ENCODE assay signal across 12 cellular contexts in genomic region chr5:158953929-158954534, GRCh38.
DNase-seq lines count a peak whose midpoint lies in the region; ATAC-seq and TF ChIP-seq lines count a peak whose summit lies in the region.
"Had no signal": no experiment of that assay in that cellular context is flagged by ENCODE, and none has a peak within 500 bp of the region (broad histone marks: within the 10 kb centered on the region; RNA-seq: fewer than 3 reads in every experiment).

No MANE protein-coding gene starts in this region.

- no peak overlapping the region for H3K4me3 Mint-ChIP-seq in endothelial cell (ENCODE audit: unreplicated experiment)
- H3K4me3 Mint-ChIP-seq: activated naive CD8-positive, alpha-beta T cell treated with anti-CD3 and anti-CD28 coated beads, Interleukin-2, amount 10 ng/mL, durations not matched to agents 7 days and 5 days; natural killer cell had no signal

- H2AFZ ChIP-seq in neuronal stem cell (ENCODE audit: low read length): no peak overlapping the region

- H3K4me2 ChIP-seq in neuronal stem cell (ENCODE audit: insufficient read depth, low read length, poor library complexity, severe bottlenecking): no peak overlapping the region

- no peak overlapping the region for H2BK5ac ChIP-seq in neuronal stem cell (ENCODE audit: low read length)

- H3K4me1 Mint-ChIP-seq in endothelial cell (ENCODE audit: unreplicated experiment): peaks cover 21% of the 10 kb centered on the region
- H3K4me1 Mint-ChIP-seq: activated naive CD8-positive, alpha-beta T cell treated with anti-CD3 and anti-CD28 coated beads, Interleukin-2, amount 10 ng/mL, durations not matched to agents 7 days and 5 days; natural killer cell had no signal

- H3K18ac ChIP-seq in neuronal stem cell (ENCODE audit: low read length): no peak overlapping the region

- H3K36me3 ChIP-seq in SJSA1 (no peaks in the 10 kb centered on the region), BE2C (no peaks in the 10 kb centered on the region), neuronal stem cell (replicated peaks in 1 of 2; ENCODE audit: control insufficient read depth in 2 of 2, insufficient read depth in 2 of 2, low read length in 2 of 2) (no peaks in the 10 kb centered on the region)

- no peaks in the 10 kb centered on the region for H3K9me3 ChIP-seq in SJSA1 (replicated peaks)
- no peaks in the 10 kb centered on the region for H3K9me3 ChIP-seq in BE2C
- H3K9me3 ChIP-seq in neuronal stem cell (replicated peaks in 1 of 2; ENCODE audit: control insufficient read depth in 2 of 2, insufficient read depth in 1 of 2, low read depth in 1 of 2, low read length in 2 of 2): no peaks in the 10 kb centered on the region

- H2BK120ac ChIP-seq in neuronal stem cell (ENCODE audit: low read depth, low read length): no peak overlapping the region

- peaks cover 6% of the 10 kb centered on the region for H3K27me3 Mint-ChIP-seq in endothelial cell (ENCODE audit: unreplicated experiment)
- H3K27me3 Mint-ChIP-seq: activated naive CD8-positive, alpha-beta T cell treated with anti-CD3 and anti-CD28 coated beads, Interleukin-2, amount 10 ng/mL, durations not matched to agents 7 days and 5 days had no signal

- H4K8ac ChIP-seq in neuronal stem cell (ENCODE audit: low read depth, low read length): no peak overlapping the region

- H3K23ac ChIP-seq in neuronal stem cell (ENCODE audit: low read depth, low read length, poor library complexity): no peak overlapping the region

- no peak overlapping the region for H2BK12ac ChIP-seq in neuronal stem cell (ENCODE audit: low read length)

- DNase-seq in SJSA1 (ENCODE audit: low read depth in 1 of 2, low spot score in 2 of 2): peak in 1 of 2 experiments; percentile 37
- DNase-seq in BE2C: no peak
- DNase-seq in endothelial cell (ENCODE audit: low spot score): no peak
- DNase-seq in left cardiac atrium: no peak
- no peak for DNase-seq in neuronal stem cell (ENCODE audit: low spot score)
- DNase-seq: activated naive CD8-positive, alpha-beta T cell treated with anti-CD3 and anti-CD28 coated beads, Interleukin-2, amount 10 ng/mL, durations not matched to agents 7 days and 5 days; COR-L47; natural killer cell; T-helper 1 cell had no signal

- WGBS in neuronal stem cell (ENCODE audit: extremely low coverage in 2 of 2, insufficient read length in 2 of 2, insufficient replicate concordance in 1 of 2), 2 donors: no CpG with 5 or more reads among the region's 11 CpGs

- H3K79me1 ChIP-seq in neuronal stem cell (ENCODE audit: low read depth, low read length): no peaks in the 10 kb centered on the region

- 0 out of 2 replicates have a peak overlapping the region, but pooled peaks have one; percentile 4 for H3K27ac ChIP-seq in SJSA1
- no peak overlapping the region for H3K27ac ChIP-seq in neuronal stem cell (replicated peaks; ENCODE audit: low read length)

- no peak overlapping the region for H2AK5ac ChIP-seq in neuronal stem cell (ENCODE audit: low read depth, low read length)

- no peaks in the 10 kb centered on the region for H3K36me3 Mint-ChIP-seq in endothelial cell (ENCODE audit: low read depth, unreplicated experiment)
- H3K36me3 Mint-ChIP-seq: activated naive CD8-positive, alpha-beta T cell treated with anti-CD3 and anti-CD28 coated beads, Interleukin-2, amount 10 ng/mL, durations not matched to agents 7 days and 5 days; natural killer cell had no signal

- peaks cover 17% of the 10 kb centered on the region for H3K4me1 ChIP-seq in SJSA1 (replicated peaks)
- H3K4me1 ChIP-seq in BE2C: peaks cover 22% of the 10 kb centered on the region
- H3K4me1 ChIP-seq in neuronal stem cell (ENCODE audit: control insufficient read depth in 2 of 2, insufficient read depth in 1 of 2, low read depth in 1 of 2, low read length in 2 of 2): peaks cover 21 to 50% of the 10 kb centered on the region in 2 donors

- no peak overlapping the region for H3K27ac Mint-ChIP-seq in endothelial cell (ENCODE audit: unreplicated experiment)
- H3K27ac Mint-ChIP-seq: activated naive CD8-positive, alpha-beta T cell treated with anti-CD3 and anti-CD28 coated beads, Interleukin-2, amount 10 ng/mL, durations not matched to agents 7 days and 5 days; natural killer cell had no signal

- peak; percentile 20 for TF ChIP-seq POLR2A in GM15510 (IDR thresholded peaks at IDR 0.05; ENCODE audit: borderline replicate concordance, extremely low read depth, insufficient read length)

- intact Hi-C loops in left cardiac atrium (cut with DNase I): no loop called here

- no peak overlapping the region for H3K4ac ChIP-seq in neuronal stem cell (ENCODE audit: low read length)

- peak; percentile 71 for ATAC-seq in GM21367 (IDR thresholded peaks at IDR 0.05; ENCODE audit: unreplicated experiment)
- peak; percentile 69 for ATAC-seq in HG03139 (IDR thresholded peaks at IDR 0.05; ENCODE audit: unreplicated experiment)
- ATAC-seq in left cardiac atrium: no peak
- ATAC-seq: natural killer cell had no signal

- H2BK15ac ChIP-seq in neuronal stem cell (ENCODE audit: low read length): no peak overlapping the region

- H3K27me3 ChIP-seq in SJSA1 (replicated peaks) (no peaks in the 10 kb centered on the region), BE2C (no peaks in the 10 kb centered on the region), neuronal stem cell (ENCODE audit: control insufficient read depth in 3 of 3, insufficient read depth in 3 of 3, low read depth in 1 of 3, low read length in 3 of 3) (no peaks in the 10 kb centered on the region)

- H4K91ac ChIP-seq in neuronal stem cell (ENCODE audit: low read depth, low read length, poor library complexity): no peak overlapping the region

- H3K4me3 ChIP-seq in SJSA1 (no peak overlapping the region), BE2C (ENCODE audit: low read depth, low read length) (no peak overlapping the region), neuronal stem cell (ENCODE audit: low read length in 2 of 2) (no peak overlapping the region)

- no peaks in the 10 kb centered on the region for H3K9me3 Mint-ChIP-seq in endothelial cell (ENCODE audit: unreplicated experiment)
- H3K9me3 Mint-ChIP-seq: activated naive CD8-positive, alpha-beta T cell treated with anti-CD3 and anti-CD28 coated beads, Interleukin-2, amount 10 ng/mL, durations not matched to agents 7 days and 5 days; natural killer cell had no signal

- TF ChIP-seq CTCF in BE2C (IDR thresholded peaks at IDR 0.05; ENCODE audit: low read depth, low read length) (no peak), endothelial cell (IDR thresholded peaks at IDR 0.05; ENCODE audit: unreplicated experiment) (no peak)

- H3K9ac ChIP-seq in neuronal stem cell (ENCODE audit: low read depth, low read length, poor library complexity): no peak overlapping the region

- no peak overlapping the region for H3K14ac ChIP-seq in neuronal stem cell (ENCODE audit: low read length)

Comparison
In these comparisons a context has a peak if more than half of its experiments do, and no peak if none do; other contexts are left out.
1. ATAC-seq: peak in GM21367 (single experiment) and HG03139 (single experiment); none in left cardiac atrium (0 of 2).